8 cellular contexts compared by ENCODE assay signal in genomic region chr4:186149872-186150271, GRCh38. TPM values are rescaled to one million over a fixed set of nuclear protein-coding genes. Genes with fewer than 3 reads are reported as not detected.
DNase-seq lines count a peak whose midpoint lies in the region; ATAC-seq and TF ChIP-seq lines count a peak whose summit lies in the region.

No MANE protein-coding gene starts in this region.

- H3K27ac Mint-ChIP-seq in activated T-cell treated with anti-CD3 and anti-CD28 coated beads, Interleukin-2, amount 50 U/mL, for 24 hours = no peak overlapping the region

- no peaks in the 10 kb centered on the region for H3K79me2 ChIP-seq in hepatocyte

- peak; percentile 61 for TF ChIP-seq CTCF in hepatocyte (IDR thresholded peaks at IDR 0.05; ENCODE audit: poor library complexity)

- 69% methylated on average over 14 of the region's 14 CpGs for WGBS in hepatocyte (ENCODE audit: low lambda C conversion rate, missing lambda C conversion rate)

- ATAC-seq in HG03521 (IDR thresholded peaks at IDR 0.05; ENCODE audit: unreplicated experiment) = no peak
- no peak for ATAC-seq in HG03457 (IDR thresholded peaks at IDR 0.05; ENCODE audit: unreplicated experiment)

- no peak overlapping the region for H3K4me2 ChIP-seq in hepatocyte

- H3K27ac ChIP-seq in hepatocyte (no peak overlapping the region), subcutaneous abdominal adipose tissue (ENCODE audit: low read depth, low read length) (no peak overlapping the region)

- H3K27me3 ChIP-seq in hepatocyte (peaks cover 4% of the 10 kb centered on the region), subcutaneous abdominal adipose tissue (ENCODE audit: control insufficient read depth in 5 of 5, insufficient read depth in 4 of 5, low read length in 5 of 5) (no peaks in the 10 kb centered on the region)

- H3K4me3 ChIP-seq in hepatocyte (no peak overlapping the region), subcutaneous abdominal adipose tissue (ENCODE audit: low read depth in 1 of 5, low read length in 5 of 5) (peak overlapping the region; percentile 45 to 68 (median 60))

- no peaks in the 10 kb centered on the region for H4K20me1 ChIP-seq in hepatocyte (ENCODE audit: insufficient read depth, poor library complexity, severe bottlenecking)

- H2AFZ ChIP-seq in hepatocyte = no peak overlapping the region

- H3K4me1 ChIP-seq in hepatocyte (ENCODE audit: insufficient read depth) (peaks cover 8% of the 10 kb centered on the region), subcutaneous abdominal adipose tissue (ENCODE audit: control insufficient read depth in 5 of 5, insufficient read depth in 5 of 5, low read length in 5 of 5) (peaks cover 6 to 27% (median 20%) of the 10 kb centered on the region in 5 donors)

- DNase-seq in activated effector memory CD4-positive, alpha-beta T cell treated with anti-CD3 and anti-CD28 coated beads, Interleukin-2, amount 50 U/mL, for 16 hours = peak; percentile 72
- DNase-seq in activated effector memory CD4-positive, alpha-beta T cell treated with Interleukin-2 at 50 U/mL for 16 hours = no peak
- DNase-seq in activated T-cell treated with anti-CD3 and anti-CD28 coated beads, Interleukin-2, amount 50 U/mL, for 24 hours = peak; percentile 60
- peak; percentile 52 for DNase-seq in hepatocyte (ENCODE audit: low spot score)
- DNase-seq in activated CD4-positive, alpha-beta T cell treated with anti-CD3 and anti-CD28 coated beads for 1 hour = no peak

- no peak overlapping the region for H3K4me3 Mint-ChIP-seq in activated T-cell treated with anti-CD3 and anti-CD28 coated beads, Interleukin-2, amount 50 U/mL, for 24 hours

- H3K36me3 Mint-ChIP-seq in activated T-cell treated with anti-CD3 and anti-CD28 coated beads, Interleukin-2, amount 50 U/mL, for 24 hours (ENCODE audit: low read depth) = no peaks in the 10 kb centered on the region

- no peaks in the 10 kb centered on the region for H3K9me3 Mint-ChIP-seq in activated T-cell treated with anti-CD3 and anti-CD28 coated beads, Interleukin-2, amount 50 U/mL, for 24 hours

- H3K27me3 Mint-ChIP-seq in activated T-cell treated with anti-CD3 and anti-CD28 coated beads, Interleukin-2, amount 50 U/mL, for 24 hours = peaks cover 44% of the 10 kb centered on the region

- no peaks in the 10 kb centered on the region for H3K36me3 ChIP-seq in hepatocyte (replicated peaks; ENCODE audit: insufficient read depth, low read depth)
- peaks cover 0 to 12% (median 5%) of the 10 kb centered on the region in 5 donors for H3K36me3 ChIP-seq in subcutaneous abdominal adipose tissue (ENCODE audit: control insufficient read depth in 5 of 5, insufficient read depth in 5 of 5, low read length in 5 of 5)

- peaks cover 3% of the 10 kb centered on the region for H3K4me1 Mint-ChIP-seq in activated T-cell treated with anti-CD3 and anti-CD28 coated beads, Interleukin-2, amount 50 U/mL, for 24 hours (ENCODE audit: low read depth)

- H3K9me2 ChIP-seq in hepatocyte (replicated peaks; ENCODE audit: insufficient read depth) = no peaks in the 10 kb centered on the region

- H3K9ac ChIP-seq in subcutaneous abdominal adipose tissue (ENCODE audit: low read length in 5 of 5) = peak overlapping the region in 3 of 5 donors; percentile 19 to 57 (median 27)

- no peaks in the 10 kb centered on the region for H3K9me3 ChIP-seq in hepatocyte (ENCODE audit: low read depth)
- H3K9me3 ChIP-seq in subcutaneous abdominal adipose tissue (ENCODE audit: control insufficient read depth in 5 of 5, low read length in 5 of 5) = no peaks in the 10 kb centered on the region

RNA-seq across cellular contexts. Expression of gene CYP4V2, which starts 41.5 kb away (rescaled TPM):
- 17.5 and 24.6 TPM in 2 replicates for total RNA-seq in hepatocyte
- 8.0 and 12.2 TPM in 2 replicates for polyA plus RNA-seq in hepatocyte

RNA-seq across cellular contexts. Expression of gene FAM149A, which starts 45.4 kb away (rescaled TPM):
- 6.7 and 7.0 TPM in 2 replicates for total RNA-seq in hepatocyte
- polyA plus RNA-seq in hepatocyte = 3.7 and 6.9 TPM in 2 replicates

Comparison
In these comparisons a context has a peak if more than half of its experiments do, and no peak if none do; other contexts are left out.
1. DNase-seq: peak in activated effector memory CD4-positive, alpha-beta T cell treated with anti-CD3 and anti-CD28 coated beads, Interleukin-2, amount 50 U/mL, for 16 hours (single experiment), activated T-cell treated with anti-CD3 and anti-CD28 coated beads, Interleukin-2, amount 50 U/mL, for 24 hours (single experiment) and hepatocyte (single experiment); none in activated effector memory CD4-positive, alpha-beta T cell treated with Interleukin-2 at 50 U/mL for 16 hours (single experiment) and activated CD4-positive, alpha-beta T cell treated with anti-CD3 and anti-CD28 coated beads for 1 hour (single experiment).